Comparison of ENCODE assay signal across 8 cellular contexts in the genomic region with DNA sequence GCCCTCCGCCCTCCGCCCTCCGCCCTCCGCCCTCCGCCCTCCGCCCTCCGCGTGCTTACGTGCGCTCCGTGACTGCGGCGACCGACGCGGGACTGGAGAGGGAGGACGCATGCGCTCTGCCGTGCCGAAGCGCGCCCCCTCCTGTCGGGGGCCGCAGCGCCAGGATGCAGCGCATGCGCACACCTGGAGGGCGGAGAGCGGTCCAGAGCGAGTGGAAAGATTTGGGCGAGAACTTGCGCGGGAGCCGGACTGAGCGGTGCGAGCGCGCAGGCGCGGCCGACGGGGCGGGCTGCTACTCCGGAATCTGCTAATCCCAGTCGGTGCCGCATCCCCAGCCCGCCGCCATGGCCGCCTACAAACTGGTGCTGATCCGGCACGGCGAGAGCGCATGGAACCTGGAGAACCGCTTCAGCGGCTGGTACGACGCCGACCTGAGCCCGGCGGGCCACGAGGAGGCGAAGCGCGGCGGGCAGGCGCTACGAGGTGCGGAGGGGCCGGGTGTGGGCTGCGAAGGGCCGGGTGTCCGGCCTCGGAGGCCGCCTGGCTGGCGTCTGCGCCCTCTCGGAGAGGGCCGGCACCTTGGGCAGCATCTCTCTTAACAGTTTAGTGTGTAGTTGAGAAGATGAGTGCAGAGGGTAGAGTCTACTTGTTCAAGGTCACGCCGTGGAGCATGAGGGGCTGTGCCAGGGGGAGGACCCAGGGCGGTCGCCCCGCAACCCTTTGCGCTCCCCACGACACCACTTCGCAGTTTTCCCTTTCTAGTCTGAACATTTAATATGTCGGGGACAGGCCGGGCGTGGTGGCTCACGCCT. TPM values are rescaled to one million over a fixed set of nuclear protein-coding genes. Genes with fewer than 3 reads are reported as not detected.
DNase-seq lines count a peak whose midpoint lies in the region; ATAC-seq and TF ChIP-seq lines count a peak whose summit lies in the region.

A gene (plus strand): TSS at position 228 of the 812 bp plus-strand sequence. CDS start 117 bp downstream, at position 345.

- peak; percentile 93 for DNase-seq in Calu3
- DNase-seq in NT2/D1 (ENCODE audit: low read depth, low spot score): peak; percentile 90
- peak; percentile 81 for DNase-seq in activated CD8-positive, alpha-beta memory T cell treated with anti-CD3 and anti-CD28 coated beads, Interleukin-2, amount 50 U/mL, for 1 hour (ENCODE audit: extremely low read depth)
- peak; percentile 98 for DNase-seq in endodermal cell
- peak; percentile 93 to 97 for DNase-seq in mesothelial cell of epicardium (ENCODE audit: low spot score in 2 of 2, unreplicated experiment in 2 of 2)
- DNase-seq in stimulated activated CD8-positive, alpha-beta memory T cell treated with anti-CD3 and anti-CD28 coated beads, Interleukin-15, amount 100 ng/mL, for 48 hours (ENCODE audit: low read depth in 2 of 2): peak; percentile 95 to 96

- intact Hi-C loops in Calu3 (cut with micrococcal nuclease; ENCODE audit: unreplicated experiment): loop anchor here (2.0 kb wide), 1 partner anchor 19 kb away; no protein-coding TSS in a partner anchor

- H3K4me3 ChIP-seq in HUES48 (ENCODE audit: low read depth, low read length) (peak within 1 kb of the TSS; percentile 97), NT2/D1 (ENCODE audit: insufficient read length, low read depth) (peak within 1 kb of the TSS; percentile 95), endodermal cell (ENCODE audit: low read length) (peak within 1 kb of the TSS; percentile 91)

- peak; percentile 41 for TF ChIP-seq CTCF in Calu3 (IDR thresholded peaks at IDR 0.05; ENCODE audit: unreplicated experiment)
- peak; percentile 75 for TF ChIP-seq CTCF in endodermal cell (conservative IDR thresholded peaks at IDR 0.05)
- TF ChIP-seq CTCF in mesothelial cell of epicardium (IDR thresholded peaks at IDR 0.05; ENCODE audit: unreplicated experiment): no peak

- ATAC-seq in GM21390 (IDR thresholded peaks at IDR 0.05; ENCODE audit: unreplicated experiment): peak; percentile 82

- H3K27me3 Mint-ChIP-seq in Calu3 (ENCODE audit: unreplicated experiment) (no peaks in the 10 kb centered on the region), endodermal cell (ENCODE audit: insufficient read depth) (no peaks in the 10 kb centered on the region), mesothelial cell of epicardium (ENCODE audit: low read depth) (no peaks in the 10 kb centered on the region)

- H3K9ac ChIP-seq in HUES48 (ENCODE audit: low read depth, low read length) (peak within 1 kb of the TSS; percentile 94), NT2/D1 (ENCODE audit: insufficient read length, low read depth) (peak within 1 kb of the TSS; percentile 98), endodermal cell (ENCODE audit: extremely low read depth, low read length, poor library complexity, severe bottlenecking) (peak within 1 kb of the TSS; percentile 96)

- H3K4me3 Mint-ChIP-seq in Calu3 (ENCODE audit: low read depth, unreplicated experiment): peak within 1 kb of the TSS; percentile 86
- peak within 1 kb of the TSS; percentile 94 for H3K4me3 Mint-ChIP-seq in endodermal cell
- peak within 1 kb of the TSS; percentile 90 for H3K4me3 Mint-ChIP-seq in mesothelial cell of epicardium

- peak within 1 kb of the TSS; percentile 94 for H3K27ac ChIP-seq in HUES48 (ENCODE audit: low read depth, low read length)
- peak within 1 kb of the TSS; percentile 89 for H3K27ac ChIP-seq in endodermal cell (ENCODE audit: low read depth, low read length)

- H3K4me1 ChIP-seq in HUES48 (ENCODE audit: control insufficient read depth, insufficient read depth, low read length): peaks cover 10% of the 10 kb centered on the region
- H3K4me1 ChIP-seq in NT2/D1 (ENCODE audit: insufficient read depth, insufficient read length): no peaks in the 10 kb centered on the region
- peaks cover 4% of the 10 kb centered on the region for H3K4me1 ChIP-seq in endodermal cell (ENCODE audit: control insufficient read depth, insufficient read depth, low read length)

- peaks cover 34% of the 10 kb centered on the region for H3K36me3 Mint-ChIP-seq in Calu3 (ENCODE audit: insufficient read depth, unreplicated experiment)
- H3K36me3 Mint-ChIP-seq in endodermal cell (ENCODE audit: low read depth): peaks cover 34% of the 10 kb centered on the region
- peaks cover 11% of the 10 kb centered on the region for H3K36me3 Mint-ChIP-seq in mesothelial cell of epicardium

- peaks cover 40% of the 10 kb centered on the region for H3K36me3 ChIP-seq in HUES48 (ENCODE audit: control insufficient read depth, insufficient read depth, low read length)
- peaks cover 39% of the 10 kb centered on the region for H3K36me3 ChIP-seq in NT2/D1 (ENCODE audit: insufficient read depth, insufficient read length, low read length)
- H3K36me3 ChIP-seq in endodermal cell (ENCODE audit: control insufficient read depth, insufficient read depth, low read length): peaks cover 39% of the 10 kb centered on the region

- H3K9me3 ChIP-seq in HUES48 (ENCODE audit: control insufficient read depth, insufficient read depth, low read length) (no peaks in the 10 kb centered on the region), NT2/D1 (ENCODE audit: insufficient read depth, low read length) (no peaks in the 10 kb centered on the region), endodermal cell (ENCODE audit: control insufficient read depth, low read length) (no peaks in the 10 kb centered on the region)

- no peaks in the 10 kb centered on the region for H3K4me1 Mint-ChIP-seq in Calu3 (ENCODE audit: low read depth, unreplicated experiment)
- H3K4me1 Mint-ChIP-seq in endodermal cell: peaks cover 11% of the 10 kb centered on the region
- H3K4me1 Mint-ChIP-seq in mesothelial cell of epicardium: peaks cover 23% of the 10 kb centered on the region

- no TSS peak for BruUV-seq in Calu3 (replicated peaks; lab: Mats Ljungman, UMichigan)

- H3K27me3 ChIP-seq in HUES48 (ENCODE audit: control insufficient read depth, insufficient read depth, low read length) (no peaks in the 10 kb centered on the region), NT2/D1 (ENCODE audit: insufficient read depth, insufficient read length) (no peaks in the 10 kb centered on the region), endodermal cell (ENCODE audit: control insufficient read depth, insufficient read depth, low read length, poor library complexity, severe bottlenecking) (no peaks in the 10 kb centered on the region)

- CTCF ChIA-PET in Calu3 (lab: Charles Lee): interaction anchor here (1.8 kb wide), 1 partner anchor 25 kb away, joined by 6 read pairs; a partner anchor contains a TSS

- H3K27ac Mint-ChIP-seq in Calu3 (ENCODE audit: unreplicated experiment) (peak within 1 kb of the TSS; percentile 83), endodermal cell (peak within 1 kb of the TSS; percentile 96), mesothelial cell of epicardium (peak within 1 kb of the TSS; percentile 94)

- no peaks in the 10 kb centered on the region for H3K9me3 Mint-ChIP-seq in Calu3 (ENCODE audit: low read depth, unreplicated experiment)
- H3K9me3 Mint-ChIP-seq in endodermal cell: no peaks in the 10 kb centered on the region
- H3K9me3 Mint-ChIP-seq in mesothelial cell of epicardium: no peaks in the 10 kb centered on the region

- WGBS in endodermal cell (ENCODE audit: insufficient coverage in 1 of 2, insufficient read length in 1 of 2), 2 experiments: 0% methylated on average over 19 to 83 of the region's 90 CpGs

RNA-seq across cellular contexts. Expression of the gene that starts here (rescaled TPM):
- total RNA-seq in Calu3 (2022) (148 and 157 TPM in 2 replicates), endodermal cell (100 to 1,000 TPM; 490 to 499 TPM), mesothelial cell of epicardium (188 to 197 TPM (median 188 TPM) in 3 replicates)
- polyA plus RNA-seq in endodermal cell (2013, experiment 1 of 2): 541 TPM
- polyA plus RNA-seq in endodermal cell (2013, experiment 2 of 2): 508 TPM

Comparison
In these comparisons a context has a peak if more than half of its experiments do, and no peak if none do; other contexts are left out.
1. Peak in every context shown above with its lines: DNase-seq, ATAC-seq, H3K4me3 ChIP-seq and H3K27ac ChIP-seq.